1 cellular context compared by ENCODE assay signal in the genomic region with DNA sequence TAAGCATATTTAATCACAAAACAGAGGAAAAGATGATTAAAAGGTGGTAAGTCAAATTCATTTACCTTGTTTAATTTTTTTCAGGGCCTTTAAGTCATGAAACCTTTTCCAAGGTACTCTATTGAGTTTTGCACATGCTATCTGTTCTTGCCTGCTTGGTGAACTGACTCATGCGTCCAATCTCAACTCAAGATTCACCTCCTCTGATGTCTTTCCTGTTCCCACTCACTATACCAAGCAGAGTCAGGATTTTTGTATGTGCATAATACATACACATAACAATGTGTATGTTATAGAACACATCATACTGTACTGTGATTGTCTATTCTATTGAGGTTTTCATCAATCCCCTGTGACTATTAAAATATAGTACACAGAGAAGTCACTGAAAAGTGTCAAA.
TF ChIP-seq lines count a peak whose summit lies in the region.

No MANE protein-coding gene starts in this region.

TF ChIP-seq in GM23338, 12 proteins besides CTCF, POLR2A, EP300 and RAD21 (continued from another document):
- TF ChIP-seq, protein P1, sequence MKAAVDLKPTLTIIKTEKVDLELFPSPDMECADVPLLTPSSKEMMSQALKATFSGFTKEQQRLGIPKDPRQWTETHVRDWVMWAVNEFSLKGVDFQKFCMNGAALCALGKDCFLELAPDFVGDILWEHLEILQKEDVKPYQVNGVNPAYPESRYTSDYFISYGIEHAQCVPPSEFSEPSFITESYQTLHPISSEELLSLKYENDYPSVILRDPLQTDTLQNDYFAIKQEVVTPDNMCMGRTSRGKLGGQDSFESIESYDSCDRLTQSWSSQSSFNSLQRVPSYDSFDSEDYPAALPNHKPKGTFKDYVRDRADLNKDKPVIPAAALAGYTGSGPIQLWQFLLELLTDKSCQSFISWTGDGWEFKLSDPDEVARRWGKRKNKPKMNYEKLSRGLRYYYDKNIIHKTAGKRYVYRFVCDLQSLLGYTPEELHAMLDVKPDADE (IDR thresholded peaks at IDR 0.05) = no peak
- no peak for TF ChIP-seq STAT1 (IDR thresholded peaks at IDR 0.05; ENCODE audit: unreplicated experiment)
